ENCODE assay signal across 20 cellular contexts in the genomic region with DNA sequence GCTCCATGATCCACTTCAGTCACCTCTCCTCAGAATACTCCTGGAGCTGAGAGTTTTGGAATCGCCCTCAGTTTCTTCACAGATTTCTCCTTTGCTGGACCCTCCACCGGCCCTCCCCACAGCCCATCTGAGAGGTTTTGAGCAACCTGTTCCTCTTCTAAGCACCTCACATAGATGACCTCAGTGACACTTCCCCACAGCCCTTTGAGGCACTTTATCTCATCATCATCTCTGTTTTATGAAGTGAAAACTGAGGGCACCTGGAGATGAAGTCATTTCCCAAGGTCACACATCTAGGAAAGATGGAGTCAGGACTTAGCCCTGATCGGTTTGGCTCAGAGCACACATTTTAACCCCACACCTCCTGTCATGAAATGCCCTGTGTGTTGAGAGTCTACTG.
DNase-seq lines count a peak whose midpoint lies in the region; ATAC-seq, FAIRE-seq and TF ChIP-seq lines count a peak whose summit lies in the region.
"Had no signal": no experiment of that assay in that cellular context is flagged by ENCODE, and none has a peak within 500 bp of the region (broad histone marks: within the 10 kb centered on the region; RNA-seq: fewer than 3 reads in every experiment).

No MANE protein-coding gene starts in this region.

- CTCF ChIA-PET in A549 (lab: Yijun Ruan, JAX) = no interaction called here
- CTCF ChIA-PET in PC-9 (lab: Charles Lee) = interaction anchor here (0.7 kb wide), 1 partner anchor 206 kb away, joined by 6 read pairs; no protein-coding TSS in a partner anchor
- CTCF ChIA-PET in endothelial cell of umbilical vein (lab: Charles Lee) = interaction anchor here (0.9 kb wide), 1 partner anchor 206 kb away, joined by 3 read pairs; no protein-coding TSS in a partner anchor

- H2AFZ ChIP-seq in PC-9 = peak overlapping the region; percentile 29; the same call in 1 of the 2 replicates
- H2AFZ ChIP-seq in endothelial cell of umbilical vein (ENCODE audit: low read depth, low read length) = no peak overlapping the region
- H2AFZ ChIP-seq: GM23338 had no signal

- no peaks in the 10 kb centered on the region for H3K9me1 ChIP-seq in endothelial cell of umbilical vein (replicated peaks; ENCODE audit: control insufficient read depth, extremely low read depth, insufficient read depth, low read length)

- H3K4me3 ChIP-seq in A549 = no peak overlapping the region
- H3K4me3 ChIP-seq in GM06990 (replicated peaks; ENCODE audit: low read depth, low read length) = no peak overlapping the region
- H3K4me3 ChIP-seq in PC-9 = no peak overlapping the region
- no peak overlapping the region for H3K4me3 ChIP-seq in endothelial cell of umbilical vein (replicated peaks in 1 of 3; ENCODE audit: insufficient read depth in 1 of 3, low read depth in 1 of 3, low read length in 3 of 3)
- H3K4me3 ChIP-seq in gastroesophageal sphincter = no peak overlapping the region
- H3K4me3 ChIP-seq: GM23338 had no signal

- no peaks in the 10 kb centered on the region for H3K9me2 ChIP-seq in PC-9 (ENCODE audit: insufficient read depth)

- no peak overlapping the region for H3K9ac ChIP-seq in endothelial cell of umbilical vein (replicated peaks; ENCODE audit: extremely low read depth, insufficient read depth, low read length)

- H3K4me1 ChIP-seq in A549 = peaks cover 69% of the 10 kb centered on the region
- H3K4me1 ChIP-seq in PC-9 (replicated peaks; ENCODE audit: insufficient read depth) = peaks cover 31% of the 10 kb centered on the region
- peaks cover 14% of the 10 kb centered on the region for H3K4me1 ChIP-seq in endothelial cell of umbilical vein (ENCODE audit: control insufficient read depth, extremely low read depth, insufficient read depth, low read length)
- peaks cover 0 to 7% (median 0%) of the 10 kb centered on the region in 3 donors for H3K4me1 ChIP-seq in gastroesophageal sphincter
- H3K4me1 ChIP-seq: BE2C had no signal

- peaks cover 14% of the 10 kb centered on the region for H3F3A ChIP-seq in PC-9 (ENCODE audit: insufficient read depth, low read depth)

- H4K20me1 ChIP-seq in PC-9 (ENCODE audit: insufficient read depth) (no peaks in the 10 kb centered on the region), endothelial cell of umbilical vein (replicated peaks; ENCODE audit: control insufficient read depth, extremely low read depth, insufficient read depth, low read length) (no peaks in the 10 kb centered on the region)

- BruUV-seq in PC-9 (replicated peaks; lab: Mats Ljungman, UMichigan) (no TSS peak), endothelial cell of umbilical vein (replicated peaks; lab: Mats Ljungman, UMichigan) (no TSS peak)

- H3K27ac ChIP-seq in A549 (peak overlapping the region; percentile 83 to 93), PC-9 (no peak overlapping the region), endothelial cell of umbilical vein (ENCODE audit: insufficient read depth, low read depth, low read length) (no peak overlapping the region), gastroesophageal sphincter (no peak overlapping the region)
- H3K27ac ChIP-seq: C4-2B had no signal

- TF ChIP-seq CTCF in A549 (IDR thresholded peaks at IDR 0.05) (no peak), GM06990 (IDR thresholded peaks at IDR 0.05; ENCODE audit: insufficient read depth, low read length, poor library complexity, severe bottlenecking) (no peak), PC-9 (conservative IDR thresholded peaks at IDR 0.05) (no peak), endothelial cell of umbilical vein (IDR thresholded peaks at IDR 0.05; ENCODE audit: extremely low read depth in 1 of 2, insufficient read depth in 1 of 2, low read depth in 1 of 2, low read length in 2 of 2) (no peak), gastroesophageal sphincter (IDR thresholded peaks at IDR 0.05) (no peak)

- ATAC-seq in A549 (no peak), gastroesophageal sphincter (no peak), HG02623 (IDR thresholded peaks at IDR 0.05; ENCODE audit: unreplicated experiment) (no peak), HG03175 (IDR thresholded peaks at IDR 0.05; ENCODE audit: unreplicated experiment) (no peak)
- ATAC-seq: CD8-positive, alpha-beta T cell; GM23338 had no signal

- no peak for TF ChIP-seq EP300 in A549 (IDR thresholded peaks at IDR 0.05)
- no peak for TF ChIP-seq EP300 in gastroesophageal sphincter (IDR thresholded peaks at IDR 0.05)

- dilution Hi-C loops in endothelial cell of umbilical vein (cut with MboI; ENCODE audit: extremely low pct_ligation_motif_present, low sequenced_read_pairs) = no loop called here

- H3K79me2 ChIP-seq in PC-9 (ENCODE audit: low read depth) (no peaks in the 10 kb centered on the region), endothelial cell of umbilical vein (ENCODE audit: control insufficient read depth, insufficient read depth, low read length) (no peaks in the 10 kb centered on the region)

- FAIRE-seq in A549 (lab: Jason Lieb, UNC) (no peak), endothelial cell of umbilical vein (lab: Jason Lieb, UNC) (no peak)
- FAIRE-seq: A204.1, D721Med, G401.6, GM18507 had no signal

- POLR2A ChIA-PET in A549 (lab: Yijun Ruan, JAX) (no interaction called here), PC-9 (lab: Charles Lee; ENCODE audit: unreplicated experiment) (no interaction called here), endothelial cell of umbilical vein (lab: Charles Lee) (no interaction called here)

- H3K9me3 ChIP-seq in A549 (no peaks in the 10 kb centered on the region), PC-9 (ENCODE audit: insufficient read depth, low read depth) (no peaks in the 10 kb centered on the region), endothelial cell of umbilical vein (replicated peaks; ENCODE audit: control insufficient read depth, insufficient read depth, low read length) (no peaks in the 10 kb centered on the region), gastroesophageal sphincter (no peaks in the 10 kb centered on the region)
- H3K9me3 ChIP-seq: BE2C had no signal

- DNase-seq in A549 (ENCODE audit: low read depth in 1 of 2, low spot score in 1 of 2) (no peak), GM06990 (ENCODE audit: extremely low read depth, insufficient read length) (peak; percentile 44), PC-9 (no peak), endothelial cell of umbilical vein (ENCODE audit: low read depth, low spot score) (no peak)
- DNase-seq: BE2C; CD8-positive, alpha-beta T cell; COR-L47; DMS153; DMS79 treated with DMSO at 0.1 percent for 48 hours; EL; H7 had no signal

- H3K36me3 ChIP-seq in GM06990 (ENCODE audit: control insufficient read depth, insufficient read depth, low read length) (no peaks in the 10 kb centered on the region), PC-9 (ENCODE audit: low read depth) (no peaks in the 10 kb centered on the region), endothelial cell of umbilical vein (ENCODE audit: control insufficient read depth in 2 of 2, extremely low read depth in 1 of 2, insufficient read depth in 2 of 2, low read length in 2 of 2) (no peaks in the 10 kb centered on the region), gastroesophageal sphincter (no peaks in the 10 kb centered on the region)
- H3K36me3 ChIP-seq: BE2C had no signal

- intact Hi-C loops in PC-9 (cut with micrococcal nuclease; ENCODE audit: unreplicated experiment) = loop anchor here (10.0 kb wide), 1 partner anchor 182 kb away; no protein-coding TSS in a partner anchor
- intact Hi-C loops in endothelial cell of umbilical vein (cut with micrococcal nuclease) = loop anchor here (10.0 kb wide), 1 partner anchor 632 kb away; no protein-coding TSS in a partner anchor

- no peak for TF ChIP-seq RAD21 in A549 (conservative IDR thresholded peaks at IDR 0.05 in 1 of 2, IDR thresholded peaks at IDR 0.05 in 1 of 2)

- no peaks in the 10 kb centered on the region for H3K27me3 ChIP-seq in GM06990 (replicated peaks; ENCODE audit: control insufficient read depth, insufficient read depth, low read length)
- H3K27me3 ChIP-seq in PC-9 (ENCODE audit: insufficient read depth, low read depth) = no peaks in the 10 kb centered on the region
- H3K27me3 ChIP-seq in endothelial cell of umbilical vein (ENCODE audit: control insufficient read depth in 2 of 2, insufficient read depth in 2 of 2, low read length in 2 of 2) = peaks cover 0 to 2% of the 10 kb centered on the region in 2 experiments
- no peaks in the 10 kb centered on the region for H3K27me3 ChIP-seq in gastroesophageal sphincter
- H3K27me3 ChIP-seq: BE2C had no signal

- no peak for TF ChIP-seq POLR2A in A549 (IDR thresholded peaks at IDR 0.05; ENCODE audit: low read length)
- no peak for TF ChIP-seq POLR2A in endothelial cell of umbilical vein (IDR thresholded peaks at IDR 0.05; ENCODE audit: low read depth, low read length)
- TF ChIP-seq POLR2A in gastroesophageal sphincter (IDR thresholded peaks at IDR 0.05) = no peak

- H3K4me2 ChIP-seq in A549 (no peak overlapping the region), PC-9 (no peak overlapping the region), endothelial cell of umbilical vein (ENCODE audit: insufficient read depth, low read length) (no peak overlapping the region)
- H3K4me2 ChIP-seq: GM23338 had no signal

- 81% methylated on average over 3 of the region's 3 CpGs for WGBS in A549 (ENCODE audit: missing lambda C conversion rate)
- WGBS in gastroesophageal sphincter (ENCODE audit: low coverage in 1 of 2), 2 donors = 88 to 89% methylated on average over 2 of the region's 3 CpGs

TF ChIP-seq in A549, 52 proteins besides CTCF, POLR2A, EP300 and RAD21 (continues in another document):
- TF ChIP-seq PHF8 (IDR thresholded peaks at IDR 0.05; ENCODE audit: borderline replicate concordance, low read depth) (no peak), RARB (CRISPR knock-in tag; IDR thresholded peaks at IDR 0.05) (no peak), HOXB13 (CRISPR knock-in tag; IDR thresholded peaks at IDR 0.05; ENCODE audit: low read depth) (no peak), ZFP36 (IDR thresholded peaks at IDR 0.05; ENCODE audit: borderline replicate concordance, partially characterized antibody) (no peak), JUN (IDR thresholded peaks at IDR 0.05) (no peak), ZC3H11A (IDR thresholded peaks at IDR 0.05) (no peak)

TF ChIP-seq in endothelial cell of umbilical vein, 7 proteins besides CTCF, POLR2A, EP300 and RAD21:
- TF ChIP-seq EZH2 (IDR thresholded peaks at IDR 0.05; ENCODE audit: borderline replicate concordance, low read depth, low read length, severe bottlenecking) = no peak
- peak; percentile 56 for TF ChIP-seq GATA2 (IDR thresholded peaks at IDR 0.05; ENCODE audit: insufficient read depth, insufficient read length, low read depth, low read length)
- TF ChIP-seq MYC (IDR thresholded peaks at IDR 0.05; ENCODE audit: low read depth, low read length) = no peak
- TF ChIP-seq POLR2AphosphoS5 (IDR thresholded peaks at IDR 0.05; ENCODE audit: insufficient read depth, low read depth, low read length) = no peak

Comparison
In these comparisons a context has a peak if more than half of its experiments do, and no peak if none do; other contexts are left out.
1. H3K27ac ChIP-seq: peak in A549 (2 of 2); none in PC-9 (single experiment), endothelial cell of umbilical vein (single experiment) and gastroesophageal sphincter (0 of 4).